In the genomic region with DNA sequence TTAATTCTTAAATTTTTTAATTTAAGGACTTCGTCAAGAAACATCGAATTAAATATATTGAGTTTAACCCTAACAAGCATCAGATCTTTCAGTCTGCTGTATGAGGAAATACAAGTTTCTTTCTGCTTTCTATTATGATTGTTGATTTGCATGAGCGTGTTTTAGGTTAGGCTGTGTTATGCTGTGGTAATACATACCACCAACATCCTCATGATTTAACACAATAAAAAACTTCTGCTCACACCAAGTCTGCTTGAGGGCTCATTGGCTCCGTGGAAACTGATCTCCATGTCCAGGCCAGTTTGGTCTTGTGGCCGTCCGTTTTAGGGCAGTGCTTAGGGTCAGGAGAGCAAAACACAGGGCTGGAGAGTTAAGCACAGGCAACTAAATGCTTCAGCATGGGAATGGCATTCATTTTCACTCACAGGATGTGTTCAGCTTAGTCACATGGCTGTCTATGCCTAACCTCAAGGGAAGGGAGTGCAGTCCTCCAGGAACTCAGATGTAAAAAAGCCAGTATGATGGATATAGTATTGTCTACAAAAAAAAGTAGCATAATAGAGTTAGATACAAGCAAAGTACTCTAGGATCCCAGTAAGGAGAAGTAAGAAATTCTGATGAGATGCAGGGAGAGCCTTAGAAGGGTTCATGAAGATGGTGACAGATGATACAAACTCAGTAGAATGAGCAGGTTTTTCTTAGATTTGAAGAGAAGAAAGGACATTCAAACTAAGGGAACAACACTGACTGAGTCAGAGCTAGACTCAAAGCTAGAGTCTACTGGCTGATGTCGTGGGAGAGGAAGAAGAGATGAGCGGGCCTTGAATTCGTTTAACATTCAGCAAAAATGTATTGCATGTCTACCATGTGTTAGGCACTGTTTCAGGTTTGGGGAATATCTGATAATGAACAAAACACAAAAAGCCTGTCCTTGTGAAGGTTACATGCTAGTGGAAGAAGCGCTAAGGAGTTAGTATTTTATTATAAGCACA, we compare ENCODE assay signal across 9 cellular contexts. TPM values are rescaled to one million over a fixed set of nuclear protein-coding genes. Genes with fewer than 3 reads are reported as not detected.
A peak's percentile ranks its signal among the peaks of the same experiment; 100 is the strongest.
DNase-seq lines count a peak whose midpoint lies in the region; ATAC-seq and TF ChIP-seq lines count a peak whose summit lies in the region.
"Had no signal": no experiment of that assay in that cellular context is flagged by ENCODE, and none has a peak within 500 bp of the region (broad histone marks: within the 10 kb centered on the region; RNA-seq: fewer than 3 reads in every experiment).

No MANE protein-coding gene starts in this region.

- H3K4me1 Mint-ChIP-seq in WTC11 = peaks cover 49% of the 10 kb centered on the region
- H3K4me1 Mint-ChIP-seq in stimulated activated naive B cell treated with anti-CD40 and anti-IgM and Interleukin-4, amounts not matched to agents 10 μg/mL and 1 μg/mL and 100 μg/mL, for 72 hours = peaks cover 31 to 56% of the 10 kb centered on the region in 2 donors

- no peaks in the 10 kb centered on the region for H3K27me3 Mint-ChIP-seq in WTC11 (ENCODE audit: low read depth)
- no peaks in the 10 kb centered on the region for H3K27me3 Mint-ChIP-seq in stimulated activated naive B cell treated with anti-CD40 and anti-IgM and Interleukin-4, amounts not matched to agents 10 μg/mL and 1 μg/mL and 100 μg/mL, for 72 hours

- POLR2A ChIA-PET in WTC11 (lab: Charles Lee) = no interaction called here

- TF ChIP-seq CTCF in WTC11 (IDR thresholded peaks at IDR 0.05) = no peak
- TF ChIP-seq CTCF in GM20000 (IDR thresholded peaks at IDR 0.05; ENCODE audit: extremely low read depth, missing control alignments) = no peak

- peak; percentile 85 to 91 for ATAC-seq in activated CD4-positive, CD25-positive, alpha-beta regulatory T cell treated with anti-CD3 and anti-CD28 coated beads, Interleukin-2, amount 50 U/mL, for 24 hours
- ATAC-seq in WTC11 (peak; percentile 63), HG03097 (IDR thresholded peaks at IDR 0.05; ENCODE audit: low FRiP score, unreplicated experiment) (no peak)
- ATAC-seq in stimulated activated naive B cell treated with anti-CD40 and anti-IgM and Interleukin-4, amounts not matched to agents 10 μg/mL and 1 μg/mL and 100 μg/mL, for 72 hours (replicated peaks) = peak; percentile 51 to 52

- peaks cover 5% of the 10 kb centered on the region; the same call in 1 of the 2 replicates for H3K36me3 Mint-ChIP-seq in WTC11
- peaks cover 7 to 9% of the 10 kb centered on the region in 2 donors for H3K36me3 Mint-ChIP-seq in stimulated activated naive B cell treated with anti-CD40 and anti-IgM and Interleukin-4, amounts not matched to agents 10 μg/mL and 1 μg/mL and 100 μg/mL, for 72 hours

- CTCF ChIA-PET in WTC11 (lab: Charles Lee) = interaction anchor here (0.6 to 1.1 kb wide), 3 partner anchors 11 to 97 kb away, joined by 3 to 7 read pairs (median 3); no protein-coding TSS in a partner anchor

- no peak for DNase-seq in activated CD4-positive, CD25-positive, alpha-beta regulatory T cell treated with anti-CD3 and anti-CD28 coated beads, Interleukin-2, amount 50 U/mL, for 72 hours
- DNase-seq in WTC11 (ENCODE audit: low spot score) = no peak
- DNase-seq in glomerular visceral epithelial cell (ENCODE audit: extremely low spot score) = peak; percentile 67
- no peak for DNase-seq in stimulated activated naive B cell treated with anti-CD40 and anti-IgM and Interleukin-4, amounts not matched to agents 10 μg/mL and 1 μg/mL and 100 μg/mL, for 72 hours
- DNase-seq in GM20000 (ENCODE audit: low spot score) = no peak
- DNase-seq in HuH-7.5 (ENCODE audit: low spot score) = no peak
- DNase-seq: ovary had no signal

- peak overlapping the region; percentile 95 for H3K27ac Mint-ChIP-seq in WTC11
- no peak overlapping the region for H3K27ac Mint-ChIP-seq in stimulated activated naive B cell treated with anti-CD40 and anti-IgM and Interleukin-4, amounts not matched to agents 10 μg/mL and 1 μg/mL and 100 μg/mL, for 72 hours

- H3K9me3 Mint-ChIP-seq in WTC11 = peaks cover 6% of the 10 kb centered on the region; the same call in 1 of the 2 replicates
- H3K9me3 Mint-ChIP-seq in stimulated activated naive B cell treated with anti-CD40 and anti-IgM and Interleukin-4, amounts not matched to agents 10 μg/mL and 1 μg/mL and 100 μg/mL, for 72 hours = no peaks in the 10 kb centered on the region

- no peak overlapping the region; the same call in 1 of the 2 replicates for H3K4me3 Mint-ChIP-seq in WTC11
- no peak overlapping the region for H3K4me3 Mint-ChIP-seq in stimulated activated naive B cell treated with anti-CD40 and anti-IgM and Interleukin-4, amounts not matched to agents 10 μg/mL and 1 μg/mL and 100 μg/mL, for 72 hours

TF ChIP-seq in WTC11, 78 proteins besides CTCF, POLR2A, EP300 and RAD21:
- TF ChIP-seq, protein P1, sequence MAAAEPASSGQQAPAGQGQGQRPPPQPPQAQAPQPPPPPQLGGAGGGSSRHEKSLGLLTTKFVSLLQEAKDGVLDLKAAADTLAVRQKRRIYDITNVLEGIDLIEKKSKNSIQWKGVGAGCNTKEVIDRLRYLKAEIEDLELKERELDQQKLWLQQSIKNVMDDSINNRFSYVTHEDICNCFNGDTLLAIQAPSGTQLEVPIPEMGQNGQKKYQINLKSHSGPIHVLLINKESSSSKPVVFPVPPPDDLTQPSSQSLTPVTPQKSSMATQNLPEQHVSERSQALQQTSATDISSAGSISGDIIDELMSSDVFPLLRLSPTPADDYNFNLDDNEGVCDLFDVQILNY (CRISPR knock-in tag; IDR thresholded peaks at IDR 0.05) = no peak
- no peak for TF ChIP-seq NR3C1 (CRISPR knock-in tag; conservative IDR thresholded peaks at IDR 0.05; ENCODE audit: low read depth)
- TF ChIP-seq ATF1 (CRISPR knock-in tag; IDR thresholded peaks at IDR 0.05) = no peak
- TF ChIP-seq, protein P2, sequence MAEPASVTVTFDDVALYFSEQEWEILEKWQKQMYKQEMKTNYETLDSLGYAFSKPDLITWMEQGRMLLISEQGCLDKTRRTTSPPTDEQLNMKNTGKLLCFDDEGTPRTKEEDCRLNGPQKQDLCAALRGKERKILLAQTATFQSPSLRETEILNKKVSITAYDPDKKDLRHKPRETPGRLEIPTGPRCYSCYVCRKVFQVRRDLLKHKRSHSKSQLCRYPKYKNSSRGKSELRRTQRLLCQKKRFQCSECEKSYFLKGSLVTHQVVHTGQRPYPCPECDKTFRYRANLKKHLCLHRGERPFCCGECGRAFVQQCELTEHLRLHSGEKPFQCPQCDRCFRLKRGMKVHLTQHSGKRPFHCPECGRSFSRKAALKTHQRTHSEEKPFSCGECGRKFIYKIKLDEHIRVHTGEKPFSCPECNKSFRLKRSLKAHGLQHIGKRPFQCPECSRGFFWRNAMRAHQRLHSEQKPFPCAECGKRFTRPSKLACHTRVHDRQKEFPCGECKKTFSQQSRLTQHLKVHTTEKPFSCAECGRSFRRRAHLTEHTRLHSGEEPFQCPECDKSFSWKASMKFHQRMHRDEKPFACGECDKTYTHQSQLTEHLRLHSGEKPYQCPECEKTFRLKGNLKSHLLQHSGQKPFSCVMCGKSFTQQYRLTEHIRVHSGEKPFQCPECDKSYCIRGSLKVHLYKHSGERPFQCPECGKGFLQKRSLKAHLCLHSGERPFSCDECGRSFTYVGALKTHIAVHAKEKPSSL (CRISPR knock-in tag; conservative IDR thresholded peaks at IDR 0.05) = no peak
- TF ChIP-seq, protein P3, sequence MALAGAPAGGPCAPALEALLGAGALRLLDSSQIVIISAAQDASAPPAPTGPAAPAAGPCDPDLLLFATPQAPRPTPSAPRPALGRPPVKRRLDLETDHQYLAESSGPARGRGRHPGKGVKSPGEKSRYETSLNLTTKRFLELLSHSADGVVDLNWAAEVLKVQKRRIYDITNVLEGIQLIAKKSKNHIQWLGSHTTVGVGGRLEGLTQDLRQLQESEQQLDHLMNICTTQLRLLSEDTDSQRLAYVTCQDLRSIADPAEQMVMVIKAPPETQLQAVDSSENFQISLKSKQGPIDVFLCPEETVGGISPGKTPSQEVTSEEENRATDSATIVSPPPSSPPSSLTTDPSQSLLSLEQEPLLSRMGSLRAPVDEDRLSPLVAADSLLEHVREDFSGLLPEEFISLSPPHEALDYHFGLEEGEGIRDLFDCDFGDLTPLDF (CRISPR knock-in tag; IDR thresholded peaks at IDR 0.05) = no peak
- no peak for TF ChIP-seq FOXP1 (CRISPR knock-in tag; IDR thresholded peaks at IDR 0.05; ENCODE audit: borderline replicate concordance)
- TF ChIP-seq NFYB (CRISPR knock-in tag; conservative IDR thresholded peaks at IDR 0.05; ENCODE audit: low read depth) = no peak
- TF ChIP-seq, protein P4, sequence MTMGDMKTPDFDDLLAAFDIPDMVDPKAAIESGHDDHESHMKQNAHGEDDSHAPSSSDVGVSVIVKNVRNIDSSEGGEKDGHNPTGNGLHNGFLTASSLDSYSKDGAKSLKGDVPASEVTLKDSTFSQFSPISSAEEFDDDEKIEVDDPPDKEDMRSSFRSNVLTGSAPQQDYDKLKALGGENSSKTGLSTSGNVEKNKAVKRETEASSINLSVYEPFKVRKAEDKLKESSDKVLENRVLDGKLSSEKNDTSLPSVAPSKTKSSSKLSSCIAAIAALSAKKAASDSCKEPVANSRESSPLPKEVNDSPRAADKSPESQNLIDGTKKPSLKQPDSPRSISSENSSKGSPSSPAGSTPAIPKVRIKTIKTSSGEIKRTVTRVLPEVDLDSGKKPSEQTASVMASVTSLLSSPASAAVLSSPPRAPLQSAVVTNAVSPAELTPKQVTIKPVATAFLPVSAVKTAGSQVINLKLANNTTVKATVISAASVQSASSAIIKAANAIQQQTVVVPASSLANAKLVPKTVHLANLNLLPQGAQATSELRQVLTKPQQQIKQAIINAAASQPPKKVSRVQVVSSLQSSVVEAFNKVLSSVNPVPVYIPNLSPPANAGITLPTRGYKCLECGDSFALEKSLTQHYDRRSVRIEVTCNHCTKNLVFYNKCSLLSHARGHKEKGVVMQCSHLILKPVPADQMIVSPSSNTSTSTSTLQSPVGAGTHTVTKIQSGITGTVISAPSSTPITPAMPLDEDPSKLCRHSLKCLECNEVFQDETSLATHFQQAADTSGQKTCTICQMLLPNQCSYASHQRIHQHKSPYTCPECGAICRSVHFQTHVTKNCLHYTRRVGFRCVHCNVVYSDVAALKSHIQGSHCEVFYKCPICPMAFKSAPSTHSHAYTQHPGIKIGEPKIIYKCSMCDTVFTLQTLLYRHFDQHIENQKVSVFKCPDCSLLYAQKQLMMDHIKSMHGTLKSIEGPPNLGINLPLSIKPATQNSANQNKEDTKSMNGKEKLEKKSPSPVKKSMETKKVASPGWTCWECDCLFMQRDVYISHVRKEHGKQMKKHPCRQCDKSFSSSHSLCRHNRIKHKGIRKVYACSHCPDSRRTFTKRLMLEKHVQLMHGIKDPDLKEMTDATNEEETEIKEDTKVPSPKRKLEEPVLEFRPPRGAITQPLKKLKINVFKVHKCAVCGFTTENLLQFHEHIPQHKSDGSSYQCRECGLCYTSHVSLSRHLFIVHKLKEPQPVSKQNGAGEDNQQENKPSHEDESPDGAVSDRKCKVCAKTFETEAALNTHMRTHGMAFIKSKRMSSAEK (CRISPR knock-in tag; IDR thresholded peaks at IDR 0.05; ENCODE audit: borderline replicate concordance) = no peak

RNA-seq across cellular contexts. Expression of a gene that starts 16.3 kb away (rescaled TPM):
- 82.2 to 93.7 TPM (median 83.0 TPM) in 3 replicates for total RNA-seq in WTC11 (2021)
